Comparison of ENCODE assay signal across 14 cellular contexts in the genomic region with DNA sequence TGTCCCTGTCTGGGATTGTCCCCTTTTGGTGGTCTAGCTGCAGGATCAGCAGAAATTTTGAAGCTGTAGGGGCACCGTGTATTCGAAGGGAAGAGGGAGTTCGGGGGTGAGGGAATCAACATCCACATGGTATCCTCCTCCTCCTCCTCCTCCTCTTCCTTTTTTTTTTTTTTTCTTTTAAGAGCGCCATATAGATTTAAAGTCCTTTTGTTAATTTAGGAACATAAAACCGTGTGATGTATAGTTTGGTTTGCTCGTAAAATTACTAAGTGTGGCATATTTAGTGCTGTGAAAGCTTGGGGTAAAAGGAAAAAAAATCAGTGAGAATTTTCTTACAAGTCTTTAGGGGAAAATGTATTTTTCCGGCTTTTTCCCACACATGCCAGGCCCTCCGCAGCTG. TPM values are rescaled to one million over a fixed set of nuclear protein-coding genes. Genes with fewer than 3 reads are reported as not detected.
DNase-seq lines count a peak whose midpoint lies in the region; ATAC-seq, FAIRE-seq and TF ChIP-seq lines count a peak whose summit lies in the region.
"Had no signal": no experiment of that assay in that cellular context is flagged by ENCODE, and none has a peak within 500 bp of the region (broad histone marks: within the 10 kb centered on the region; RNA-seq: fewer than 3 reads in every experiment).

No MANE protein-coding gene starts in this region.

- ATAC-seq in K562 (no peak), lower lobe of right lung (no peak), GM19023 (IDR thresholded peaks at IDR 0.05; ENCODE audit: unreplicated experiment) (no peak), left lobe of liver (no peak), HG02759 (IDR thresholded peaks at IDR 0.05; ENCODE audit: unreplicated experiment) (no peak)
- ATAC-seq: activated CD4-positive, CD25-positive, alpha-beta regulatory T cell treated with anti-CD3 and anti-CD28 coated beads, Interleukin-2, amount 50 U/mL, for 24 hours had no signal

- H3K9ac ChIP-seq in K562 (ENCODE audit: insufficient read depth in 1 of 2, low read depth in 2 of 2, low read length in 2 of 2), result peak overlapping the region; percentile 76 to 92

- no peaks in the 10 kb centered on the region for H3K9me3 ChIP-seq in K562 (replicated peaks; ENCODE audit: control insufficient read depth, insufficient read depth, low read depth, low read length)
- no peaks in the 10 kb centered on the region for H3K9me3 ChIP-seq in lower lobe of right lung
- no peaks in the 10 kb centered on the region for H3K9me3 ChIP-seq in spleen
- H3K9me3 ChIP-seq: SJSA1 had no signal

- no peak overlapping the region for H2AFZ ChIP-seq in K562 (ENCODE audit: low read depth, low read length)

- H3K79me2 ChIP-seq in K562 (ENCODE audit: control insufficient read depth, insufficient read depth, low read length), result peaks cover 100% of the 10 kb centered on the region

- whole genome bisulfite sequencing in K562 (ENCODE audit: insufficient coverage, low coverage, missing lambda C conversion rate), result 20% methylated on average over 7 of the region's 8 CpGs
- WGBS in spleen, 5 donors, result 52 to 69% (median 62%) methylated on average over 8 of the region's 8 CpGs

- no peaks in the 10 kb centered on the region; the same call in 1 of the 2 replicates for H3K27me3 Mint-ChIP-seq in HFFc6 (ENCODE audit: insufficient read depth)

- no TSS peak for BruUV-seq in K562 (replicated peaks; lab: Mats Ljungman, UMichigan)

- CTCF ChIA-PET in K562 (lab: Yijun Ruan, JAX; ENCODE audit: low intra/inter-chr PET ratio), result interaction anchor here (1.1 to 2.0 kb wide), 5 partner anchors 35 to 143 kb away, joined by 3 to 10 read pairs (median 5); no protein-coding TSS in a partner anchor

- peak overlapping the region; percentile 89 for H3K4me2 ChIP-seq in K562 (ENCODE audit: insufficient read depth, low read length)

- POLR2A ChIA-PET in K562 (lab: Yijun Ruan, JAX), result interaction anchor here (0.6 to 3.4 kb wide), 15 partner anchors 10 to 507 kb away, joined by 3 to 27 read pairs (median 3); no protein-coding TSS in a partner anchor

- peaks cover 83 to 93% of the 10 kb centered on the region in 2 experiments for H3K4me1 ChIP-seq in K562 (replicated peaks in 1 of 2; ENCODE audit: control insufficient read depth in 2 of 2, insufficient read depth in 2 of 2, low read length in 2 of 2)
- peaks cover 95% of the 10 kb centered on the region for H3K4me1 ChIP-seq in lower lobe of right lung
- H3K4me1 ChIP-seq in spleen, result peaks cover 41 to 100% (median 87%) of the 10 kb centered on the region in 6 donors

- H3K4me3 ChIP-seq in K562 (peak overlapping the region; percentile 43), lower lobe of right lung (peak overlapping the region; percentile 13), spleen (peak overlapping the region in 1 of 8 donors; percentile 5)
- H3K4me3 ChIP-seq: SJSA1 had no signal

- TF ChIP-seq CTCF in HFFc6 (IDR thresholded peaks at IDR 0.05) (no peak), K562 (IDR thresholded peaks at IDR 0.05 in 2 of 3, conservative IDR thresholded peaks at IDR 0.05 in 1 of 3; ENCODE audit: insufficient read depth in 2 of 3, low read depth in 1 of 3, low read length in 3 of 3) (no peak), lower lobe of right lung (IDR thresholded peaks at IDR 0.05) (no peak), spleen (IDR thresholded peaks at IDR 0.05 in 8 of 11, conservative IDR thresholded peaks at IDR 0.05 in 3 of 11) (no peak)

- no peak overlapping the region for H3K4me3 Mint-ChIP-seq in HFFc6

- H3K9me1 ChIP-seq in K562 (ENCODE audit: control insufficient read depth, insufficient read depth, low read length), result peaks cover 4% of the 10 kb centered on the region

- H3K4me1 Mint-ChIP-seq in HFFc6 (ENCODE audit: low read depth), result peaks cover 35% of the 10 kb centered on the region

- TF ChIP-seq RAD21 in K562 (CRISPR knock-in tag; conservative IDR thresholded peaks at IDR 0.05 in 1 of 2, IDR thresholded peaks at IDR 0.05 in 1 of 2), result no peak

- no peaks in the 10 kb centered on the region for H3K36me3 Mint-ChIP-seq in HFFc6 (ENCODE audit: low read depth)

- H3K27me3 ChIP-seq in K562 (ENCODE audit: control insufficient read depth in 2 of 2, insufficient read depth in 2 of 2, low read length in 2 of 2) (no peaks in the 10 kb centered on the region), lower lobe of right lung (ENCODE audit: low read depth) (no peaks in the 10 kb centered on the region), spleen (replicated peaks in 1 of 7) (no peaks in the 10 kb centered on the region)
- H3K27me3 ChIP-seq: SJSA1 had no signal

- H3K27ac ChIP-seq in K562 (ENCODE audit: extremely low read depth, low read depth, low read length), result peak overlapping the region; percentile 97
- peak overlapping the region; percentile 78 for H3K27ac ChIP-seq in lower lobe of right lung
- peak overlapping the region; percentile 29 to 77 (median 67) for H3K27ac ChIP-seq in spleen
- H3K27ac ChIP-seq: epithelial cell of prostate, SJSA1 had no signal

- no peak for TF ChIP-seq EP300 in K562 (IDR thresholded peaks at IDR 0.05; ENCODE audit: low read length)

- TF ChIP-seq POLR2A in K562 (conservative IDR thresholded peaks at IDR 0.05), result no peak
- TF ChIP-seq POLR2A in spleen (IDR thresholded peaks at IDR 0.05), result no peak

- no peak for FAIRE-seq in K562 (lab: Jason Lieb, UNC)

- no peaks in the 10 kb centered on the region for H3K9me3 Mint-ChIP-seq in HFFc6

- peaks cover 50% of the 10 kb centered on the region for H4K20me1 ChIP-seq in K562 (replicated peaks; ENCODE audit: control insufficient read depth, insufficient read depth, low read length)

- in situ Hi-C loops in K562 (cut with MboI), result no loop called here

- no peak for DNase-seq in HFFc6
- DNase-seq in K562 (ENCODE audit: extremely low read depth in 1 of 4, low spot score in 3 of 4), result no peak
- no peak for DNase-seq in lower lobe of right lung
- no peak for DNase-seq in spleen
- DNase-seq in left lobe of liver (ENCODE audit: low spot score), result no peak
- no peak for DNase-seq in activated CD8-positive, alpha-beta memory T cell treated with anti-CD3 and anti-CD28 coated beads, Interleukin-2, amount 50 U/mL, for 48 hours
- DNase-seq: activated T-cell treated with anti-CD3 and anti-CD28 coated beads, Interleukin-2, amount 50 U/mL, for 48 hours; NCI-H1105; stimulated activated naive CD4-positive, alpha-beta T cell treated with Interleukin-2 at 50 U/mL for 16 hours had no signal

- intact Hi-C loops in K562 (cut with micrococcal nuclease), result loop anchor here (1.0 to 10.0 kb wide), 2 partner anchors 122 to 228 kb away; no protein-coding TSS in a partner anchor
- intact Hi-C loops in lower lobe of right lung (cut with DNase I), result no loop called here
- intact Hi-C loops in spleen (cut with DNase I; ENCODE audit: low total_unique reads), result no loop called here

- H3K27ac Mint-ChIP-seq in HFFc6, result peak overlapping the region; percentile 9; the same call in 1 of the 2 replicates

- H3K36me3 ChIP-seq in K562 (ENCODE audit: control insufficient read depth, insufficient read depth, low read length) (peaks cover 72% of the 10 kb centered on the region), lower lobe of right lung (no peaks in the 10 kb centered on the region), spleen (no peaks in the 10 kb centered on the region)
- H3K36me3 ChIP-seq: SJSA1 had no signal

RNA-seq across cellular contexts. Expression of a gene that starts 50.1 kb away (rescaled TPM):
- total RNA-seq in HFFc6 (2021; fragmentation: NEBNext Ultra II Directional; extraction: Animal tissue kit (Norgen Biotek cat#: 25700)), result 10 to 100 TPM; 49.2 to 62.3 (median 58.1) TPM
- total RNA-seq in K562 (2011; cell fraction: chromatin; rRNA removed; ENCODE audit: low replicate concordance), result 692 and 1,066 TPM in 2 replicates
- 409 and 435 TPM in 2 replicates for total RNA-seq in K562 (2011; cell fraction: nucleolus; rRNA removed)
- 438 and 467 TPM in 2 replicates for total RNA-seq in K562 (2011; cell fraction: nucleoplasm; rRNA removed)
- total RNA-seq in K562 (2014; rRNA removed), result 89.1 and 104 TPM in 2 replicates
- total RNA-seq in K562 (2014; rRNA removed; fragmentation: Illumina TruSeq; extraction: Trizol), result 40.9 and 41.8 TPM in 2 replicates
- total RNA-seq in K562 (2015; rRNA removed; fragmentation: Illumina TruSeq; extraction: Trizol), result 57.9 and 60.6 TPM in 2 replicates
- 208 and 244 TPM in 2 replicates for total RNA-seq in K562 (2021)
- polyA plus RNA-seq in K562 (2011; rRNA removed), result 54.2 and 64.0 TPM in 2 replicates
- 54.1 and 55.3 TPM in 2 replicates for polyA plus RNA-seq in K562 (2011; cell fraction: cytosol; rRNA removed)
- polyA plus RNA-seq in K562 (2011; cell fraction: nucleus; rRNA removed), result 210 and 277 TPM in 2 replicates
- 113 and 125 TPM in 2 replicates for polyA plus RNA-seq in K562 (2012)
- polyA plus RNA-seq in K562 (2014; fragmentation: Illumina TruSeq; extraction: Trizol), result 116 and 138 TPM in 2 replicates
- 10 to 100 TPM; 12.2 to 15.8 TPM for polyA plus RNA-seq in K562 (2014; fragmentation: Nextera tagmentation; extraction: Ambion mirVana)
- 101 and 116 TPM in 2 replicates for polyA plus RNA-seq in K562 (2014; rRNA removed)
- 61.1 and 68.8 TPM in 2 replicates for polyA minus RNA-seq in K562 (2011; rRNA and poly(A)+ RNA removed)
- 106 and 121 TPM in 2 replicates for polyA minus RNA-seq in K562 (2011; cell fraction: cytosol; rRNA and poly(A)+ RNA removed)
- 117 and 133 TPM in 2 replicates for polyA minus RNA-seq in K562 (2011; cell fraction: nucleus; rRNA and poly(A)+ RNA removed)
- 85.2 TPM for total RNA-seq in lower lobe of right lung
- 100 to 1,000 TPM in 1 of 7 donors, 10 to 100 TPM in 6; 79.8 to 121 (median 91.4) TPM for total RNA-seq in spleen
- polyA plus RNA-seq in spleen, result 10 to 100 TPM in 1 of 3 donors, 1 to 10 TPM in 2; 7.4 to 23.2 (median 9.2) TPM
- total RNA-seq in left lobe of liver, result 38.3 TPM
